In genomic region chr20:3553663-3554062, GRCh38 we compare ENCODE assay signal across 29 cellular contexts.
"Had no signal": no experiment of that assay in that cellular context is flagged by ENCODE, and none has a peak within 500 bp of the region (broad histone marks: within the 10 kb centered on the region; RNA-seq: fewer than 3 reads in every experiment).

No MANE protein-coding gene starts in this region.

- H3K36me3 ChIP-seq: brain microvascular endothelial cell had no signal

- DNase-seq: activated B cell treated with CpG ODN at 0.5 μM for 24 hours; activated CD4-positive, alpha-beta memory T cell treated with anti-CD3 and anti-CD28 coated beads, Interleukin-2, amount 10 ng/mL, durations not matched to agents 7 days and 5 days; activated CD4-positive, alpha-beta T cell treated with anti-CD3 and anti-CD28 coated beads, Interleukin-2, amount 50 U/mL, for 1 hour; activated effector memory CD4-positive, alpha-beta T cell treated with Interleukin-2 at 50 U/mL for 16 hours; activated naive CD4-positive, alpha-beta T cell treated with Interleukin-2 at 50 U/mL for 16 hours; activated naive CD8-positive, alpha-beta T cell treated with anti-CD3 and anti-CD28 coated beads, Interleukin-2, amount 50 U/mL, for 24 hours; amygdala; brain microvascular endothelial cell; NCI-H1105; NCI-H1436; NCI-H1694 treated with DMSO at 0.1 percent for 48 hours; NCI-H2029 treated with DMSO at 0.1 percent for 48 hours; NCI-H446; NCI-H526; NCI-H774; NK-92 treated with Interleukin-12 subunit alpha and Interleukin-12 subunit beta, amount 100 ng/mL, for 24 hours; OCI-M1; RPMI8226; T-cell; T-helper 2 cell; T1000 had no signal

- H3K27me3 ChIP-seq: brain microvascular endothelial cell, cardiac muscle cell had no signal

- H3K4me1 Mint-ChIP-seq: activated B cell treated with CpG ODN at 0.5 μM for 24 hours; activated CD4-positive, alpha-beta memory T cell treated with anti-CD3 and anti-CD28 coated beads, Interleukin-2, amount 10 ng/mL, durations not matched to agents 7 days and 5 days; T-cell had no signal

- FAIRE-seq: astrocyte, TTC549 had no signal

- H3K4me3 ChIP-seq: cardiac muscle cell, SK-N-MC had no signal

- H3K9me3 Mint-ChIP-seq: activated B cell treated with CpG ODN at 0.5 μM for 24 hours; activated CD4-positive, alpha-beta memory T cell treated with anti-CD3 and anti-CD28 coated beads, Interleukin-2, amount 10 ng/mL, durations not matched to agents 7 days and 5 days; activated naive CD4-positive, alpha-beta T cell treated with anti-CD3 and anti-CD28 coated beads, Interleukin-2, amount 50 U/mL, for 72 hours; activated naive CD8-positive, alpha-beta T cell treated with anti-CD3 and anti-CD28 coated beads, Interleukin-2, amount 50 U/mL, for 24 hours; T-cell had no signal

- ATAC-seq: activated naive CD4-positive, alpha-beta T cell treated with anti-CD3 and anti-CD28 coated beads, Interleukin-2, amount 50 U/mL, for 72 hours; activated naive CD8-positive, alpha-beta T cell treated with anti-CD3 and anti-CD28 coated beads, Interleukin-2, amount 50 U/mL, for 24 hours; Panc1; Right ventricle myocardium inferior; T-cell had no signal

- H3K4me3 Mint-ChIP-seq: activated B cell treated with CpG ODN at 0.5 μM for 24 hours; activated CD4-positive, alpha-beta memory T cell treated with anti-CD3 and anti-CD28 coated beads, Interleukin-2, amount 10 ng/mL, durations not matched to agents 7 days and 5 days; activated naive CD8-positive, alpha-beta T cell treated with anti-CD3 and anti-CD28 coated beads, Interleukin-2, amount 50 U/mL, for 24 hours; T-cell had no signal

- H3K27me3 Mint-ChIP-seq: activated B cell treated with CpG ODN at 0.5 μM for 24 hours; activated CD4-positive, alpha-beta memory T cell treated with anti-CD3 and anti-CD28 coated beads, Interleukin-2, amount 10 ng/mL, durations not matched to agents 7 days and 5 days; activated naive CD8-positive, alpha-beta T cell treated with anti-CD3 and anti-CD28 coated beads, Interleukin-2, amount 50 U/mL, for 24 hours; T-cell had no signal

- H3K27ac Mint-ChIP-seq: activated B cell treated with CpG ODN at 0.5 μM for 24 hours; activated CD4-positive, alpha-beta memory T cell treated with anti-CD3 and anti-CD28 coated beads, Interleukin-2, amount 10 ng/mL, durations not matched to agents 7 days and 5 days; activated naive CD4-positive, alpha-beta T cell treated with anti-CD3 and anti-CD28 coated beads, Interleukin-2, amount 50 U/mL, for 72 hours; activated naive CD8-positive, alpha-beta T cell treated with anti-CD3 and anti-CD28 coated beads, Interleukin-2, amount 50 U/mL, for 24 hours; T-cell had no signal

- H3K27ac ChIP-seq: brain microvascular endothelial cell, cardiac muscle cell, KMS-11, SK-N-MC had no signal
